ENCODE assay signal across 13 cellular contexts in the genomic region with DNA sequence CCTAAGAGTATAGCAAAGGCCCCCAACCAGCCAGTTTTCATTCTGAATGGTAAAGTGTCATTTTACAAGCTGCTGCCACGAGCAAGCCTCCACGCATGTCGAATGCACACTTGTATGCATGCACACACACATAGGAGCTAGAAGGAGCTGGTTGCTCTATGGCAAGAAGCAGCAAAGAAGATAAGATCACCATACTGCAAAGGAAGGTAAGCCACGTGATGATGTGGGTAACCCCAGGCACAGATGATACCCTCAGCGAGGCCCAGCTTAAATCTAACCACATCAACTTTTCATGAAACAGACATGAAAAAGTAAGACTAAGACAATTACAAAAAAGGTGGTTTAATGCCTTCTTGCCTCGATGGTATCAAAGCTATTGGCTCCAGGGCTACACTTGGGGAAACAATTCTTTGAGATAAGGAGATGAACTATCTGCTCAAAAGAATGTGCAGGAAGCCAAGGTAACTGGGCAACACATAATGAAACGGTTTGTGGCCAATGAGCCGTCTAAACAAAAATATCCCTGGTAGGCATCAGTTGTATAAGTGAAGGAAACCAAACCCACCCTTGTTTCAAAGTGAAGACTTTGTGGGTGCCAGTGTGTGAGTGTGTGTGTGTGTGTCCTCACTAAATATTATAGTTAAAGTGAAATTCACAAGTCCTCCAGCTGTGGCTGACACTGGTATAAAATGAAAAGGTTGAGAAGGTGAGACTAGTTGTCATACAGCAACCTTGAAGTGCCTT.
DNase-seq lines count a peak whose midpoint lies in the region; ATAC-seq and TF ChIP-seq lines count a peak whose summit lies in the region.
"Had no signal": no experiment of that assay in that cellular context is flagged by ENCODE, and none has a peak within 500 bp of the region (broad histone marks: within the 10 kb centered on the region; RNA-seq: fewer than 3 reads in every experiment).

No MANE protein-coding gene starts in this region.

- no peaks in the 10 kb centered on the region for H3K36me3 ChIP-seq in uterus
- H3K36me3 ChIP-seq: neutrophil, upper lobe of left lung had no signal

- intact Hi-C loops in uterus (cut with DNase I; ENCODE audit: low total_unique reads) = no loop called here

- H3K4me1 Mint-ChIP-seq in T-helper 2 cell treated with Interferon-gamma antibody and Interleukin-4, amounts not matched to agents 5 μg/mL and 100 μg/mL, for 36 hours (ENCODE audit: low read depth) = peaks cover 59% of the 10 kb centered on the region
- peaks cover 84% of the 10 kb centered on the region for H3K4me1 Mint-ChIP-seq in central memory CD8-positive, alpha-beta T cell
- H3K4me1 Mint-ChIP-seq: activated B cell treated with CpG ODN at 0.5 μM for 24 hours had no signal

- no peaks in the 10 kb centered on the region for H3K36me3 Mint-ChIP-seq in T-helper 2 cell treated with Interferon-gamma antibody and Interleukin-4, amounts not matched to agents 5 μg/mL and 100 μg/mL, for 36 hours (ENCODE audit: low read depth)
- H3K36me3 Mint-ChIP-seq in central memory CD8-positive, alpha-beta T cell (ENCODE audit: insufficient read depth) = peaks cover 5% of the 10 kb centered on the region

- H3K4me3 ChIP-seq in uterus = no peak overlapping the region
- H3K4me3 ChIP-seq: upper lobe of left lung had no signal

- peak overlapping the region; percentile 54 for H3K4me3 Mint-ChIP-seq in T-helper 2 cell treated with Interferon-gamma antibody and Interleukin-4, amounts not matched to agents 5 μg/mL and 100 μg/mL, for 36 hours
- H3K4me3 Mint-ChIP-seq in central memory CD8-positive, alpha-beta T cell = peak overlapping the region; percentile 73
- H3K4me3 Mint-ChIP-seq: activated B cell treated with CpG ODN at 0.5 μM for 24 hours had no signal

- H3K27me3 Mint-ChIP-seq in T-helper 2 cell treated with Interferon-gamma antibody and Interleukin-4, amounts not matched to agents 5 μg/mL and 100 μg/mL, for 36 hours (ENCODE audit: low read depth) = peaks cover 77% of the 10 kb centered on the region
- H3K27me3 Mint-ChIP-seq in central memory CD8-positive, alpha-beta T cell = no peaks in the 10 kb centered on the region
- H3K27me3 Mint-ChIP-seq: activated B cell treated with CpG ODN at 0.5 μM for 24 hours had no signal

- peak overlapping the region; percentile 70 for H3K27ac Mint-ChIP-seq in T-helper 2 cell treated with Interferon-gamma antibody and Interleukin-4, amounts not matched to agents 5 μg/mL and 100 μg/mL, for 36 hours
- H3K27ac Mint-ChIP-seq in central memory CD8-positive, alpha-beta T cell (ENCODE audit: low read depth) = peak overlapping the region; percentile 67
- H3K27ac Mint-ChIP-seq: activated B cell treated with CpG ODN at 0.5 μM for 24 hours had no signal

- H3K9me3 Mint-ChIP-seq in T-helper 2 cell treated with Interferon-gamma antibody and Interleukin-4, amounts not matched to agents 5 μg/mL and 100 μg/mL, for 36 hours = no peaks in the 10 kb centered on the region
- no peaks in the 10 kb centered on the region for H3K9me3 Mint-ChIP-seq in central memory CD8-positive, alpha-beta T cell
- H3K9me3 Mint-ChIP-seq: activated B cell treated with CpG ODN at 0.5 μM for 24 hours had no signal

- no peaks in the 10 kb centered on the region for H3K4me1 ChIP-seq in uterus

- TF ChIP-seq CTCF in uterus (IDR thresholded peaks at IDR 0.05) = no peak

- no peak overlapping the region for H3K27ac ChIP-seq in uterus
- H3K27ac ChIP-seq: neutrophil, upper lobe of left lung had no signal

- TF ChIP-seq POLR2A in uterus (IDR thresholded peaks at IDR 0.05) = no peak

- ATAC-seq in central memory CD8-positive, alpha-beta T cell (replicated peaks; ENCODE audit: extremely low read depth, poor library complexity, severe bottlenecking) = peak; percentile 77
- ATAC-seq in GM21717 (IDR thresholded peaks at IDR 0.05; ENCODE audit: unreplicated experiment) (no peak), HG03045 (IDR thresholded peaks at IDR 0.05; ENCODE audit: unreplicated experiment) (no peak), GM18517 (IDR thresholded peaks at IDR 0.05; ENCODE audit: unreplicated experiment) (no peak)

- no peaks in the 10 kb centered on the region for H3K27me3 ChIP-seq in uterus
- H3K27me3 ChIP-seq: neutrophil, upper lobe of left lung had no signal

- no peaks in the 10 kb centered on the region for H3K9me3 ChIP-seq in uterus
- H3K9me3 ChIP-seq: neutrophil, upper lobe of left lung had no signal

- peak; percentile 72 for DNase-seq in T-helper 2 cell treated with Interferon-gamma antibody and Interleukin-4, amounts not matched to agents 5 μg/mL and 100 μg/mL, for 36 hours (ENCODE audit: low spot score)
- DNase-seq in activated T-cell treated with anti-CD3 and anti-CD28 coated beads for 1 hour (ENCODE audit: low read depth) = peak; percentile 37
- DNase-seq in central memory CD8-positive, alpha-beta T cell (ENCODE audit: low spot score in 2 of 2) = peak; percentile 28 to 65
- DNase-seq in stimulated activated CD8-positive, alpha-beta memory T cell treated with anti-CD3 and anti-CD28 coated beads, Interleukin-7, amount 100 ng/mL, for 4 hours (ENCODE audit: low read depth in 2 of 2) = peak; percentile 38 to 41
- no peak for DNase-seq in uterus
- DNase-seq: activated B cell treated with CpG ODN at 0.5 μM for 24 hours, kidney glomerular epithelial cell, NCI-H2171 treated with DMSO at 0.1 percent for 48 hours, upper lobe of left lung had no signal

Comparison
In these comparisons a context has a peak if more than half of its experiments do, and no peak if none do; other contexts are left out.
1. DNase-seq: peak in T-helper 2 cell treated with Interferon-gamma antibody and Interleukin-4, amounts not matched to agents 5 μg/mL and 100 μg/mL, for 36 hours (single experiment), activated T-cell treated with anti-CD3 and anti-CD28 coated beads for 1 hour (single experiment), central memory CD8-positive, alpha-beta T cell (2 of 2) and stimulated activated CD8-positive, alpha-beta memory T cell treated with anti-CD3 and anti-CD28 coated beads, Interleukin-7, amount 100 ng/mL, for 4 hours (2 of 2); none in uterus (0 of 2).